Comparison of ENCODE assay signal across 22 cellular contexts in the genomic region with DNA sequence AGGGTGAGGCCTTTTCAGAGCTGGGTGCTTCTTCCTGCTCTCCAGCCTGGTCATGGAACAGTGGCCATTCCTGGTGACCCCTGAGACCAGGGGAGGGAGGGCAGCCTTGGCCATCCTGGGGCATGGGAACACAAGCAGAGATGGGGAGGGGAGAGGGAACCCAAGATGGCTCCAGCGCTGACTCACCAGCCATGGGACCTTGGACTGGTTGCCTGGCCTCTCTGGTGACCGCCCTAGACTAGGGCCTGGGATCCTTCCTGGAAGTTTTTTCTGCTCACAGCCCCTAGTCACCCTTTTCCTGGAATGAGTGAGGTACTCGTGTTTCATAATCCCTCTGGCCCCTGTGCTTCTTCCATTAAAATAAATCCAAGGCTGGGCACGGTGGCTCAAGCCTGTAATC. TPM values are rescaled to one million over a fixed set of nuclear protein-coding genes. Genes with fewer than 3 reads are reported as not detected.
"Had no signal": no experiment of that assay in that cellular context is flagged by ENCODE, and none has a peak within 500 bp of the region (broad histone marks: within the 10 kb centered on the region; RNA-seq: fewer than 3 reads in every experiment).

No MANE protein-coding gene starts in this region.

- H3K9me3 ChIP-seq: body of pancreas, right atrium auricular region had no signal

- H3K27me3 ChIP-seq: body of pancreas, right atrium auricular region had no signal

- H3K36me3 Mint-ChIP-seq: naive B cell, type B pancreatic cell had no signal

- ATAC-seq: activated naive CD4-positive, alpha-beta T cell treated with anti-CD3 and anti-CD28 coated beads, Interleukin-2, amount 50 U/mL, for 72 hours; activated T-cell treated with anti-CD3 and anti-CD28 coated beads, Interleukin-2, amount 50 U/mL, for 72 hours; body of pancreas had no signal

- DNase-seq: activated CD4-positive, alpha-beta T cell treated with anti-CD3 and anti-CD28 coated beads, Interleukin-2, amount 10 ng/mL, durations not matched to agents 7 days and 5 days; activated CD4-positive, CD25-positive, alpha-beta regulatory T cell; activated CD8-positive, alpha-beta memory T cell treated with anti-CD3 and anti-CD28 coated beads, Interleukin-2, amount 50 U/mL, for 48 hours; activated gamma-delta T cell; activated T-cell treated with anti-CD3 and anti-CD28 coated beads, Interleukin-2, amount 50 U/mL, for 72 hours; amygdala; body of pancreas; caudate nucleus; erythroblast; islet precursor cell; naive B cell; stimulated activated CD4-positive, alpha-beta T cell treated with anti-CD3 and anti-CD28 coated beads, Interleukin-4, amount 100 ng/mL, for 4 hours; stimulated activated CD8-positive, alpha-beta memory T cell treated with anti-CD3 and anti-CD28 coated beads, Interleukin-4, amount 100 ng/mL, for 48 hours; stimulated activated naive CD4-positive, alpha-beta T cell treated with Interleukin-2 at 50 U/mL for 16 hours had no signal

- H3K27ac Mint-ChIP-seq: activated CD4-positive, alpha-beta T cell treated with anti-CD3 and anti-CD28 coated beads, Interleukin-2, amount 10 ng/mL, durations not matched to agents 7 days and 5 days; activated T-cell treated with anti-CD3 and anti-CD28 coated beads, Interleukin-2, amount 50 U/mL, for 72 hours; type B pancreatic cell had no signal

- FAIRE-seq: colon, TTC549 had no signal

- H3K9me3 Mint-ChIP-seq: activated CD4-positive, alpha-beta T cell treated with anti-CD3 and anti-CD28 coated beads, Interleukin-2, amount 10 ng/mL, durations not matched to agents 7 days and 5 days; activated naive CD4-positive, alpha-beta T cell treated with anti-CD3 and anti-CD28 coated beads, Interleukin-2, amount 50 U/mL, for 72 hours; activated T-cell treated with anti-CD3 and anti-CD28 coated beads, Interleukin-2, amount 50 U/mL, for 72 hours; type B pancreatic cell had no signal

- H3K27ac ChIP-seq: body of pancreas, right atrium auricular region had no signal

- H3K4me3 ChIP-seq: body of pancreas, lung, right atrium auricular region, smooth muscle cell had no signal

- H3K4me3 Mint-ChIP-seq: activated CD4-positive, alpha-beta T cell treated with anti-CD3 and anti-CD28 coated beads, Interleukin-2, amount 10 ng/mL, durations not matched to agents 7 days and 5 days; activated T-cell treated with anti-CD3 and anti-CD28 coated beads, Interleukin-2, amount 50 U/mL, for 72 hours; type B pancreatic cell had no signal

RNA-seq across cellular contexts. Expression of a gene that starts 14.1 kb away (rescaled TPM):
- total RNA-seq: activated CD4-positive, alpha-beta T cell treated with anti-CD3 and anti-CD28 coated beads, Interleukin-2, amount 10 ng/mL, durations not matched to agents 7 days and 5 days; mononuclear cell; smooth muscle cell had no signal
- polyA plus RNA-seq: smooth muscle cell had no signal
